Comparison of ENCODE assay signal across 8 cellular contexts in genomic region chr2:68251187-68251854, GRCh38. TPM values are rescaled to one million over a fixed set of nuclear protein-coding genes. Genes with fewer than 3 reads are reported as not detected.
DNase-seq lines count a peak whose midpoint lies in the region; ATAC-seq and TF ChIP-seq lines count a peak whose summit lies in the region.

No MANE protein-coding gene starts in this region.

- ATAC-seq in HG02610 (IDR thresholded peaks at IDR 0.05; ENCODE audit: unreplicated experiment) (peak; percentile 55), SK-N-SH treated with all-trans-retinoic acid at 6 μM for 48 hours (peak; percentile 75), Right ventricle myocardium inferior (peak; percentile 32)
- ATAC-seq in activated naive CD8-positive, alpha-beta T cell treated with anti-CD3 and anti-CD28 coated beads, Interleukin-2, amount 10 ng/mL, durations not matched to agents 7 days and 5 days (ENCODE audit: low read depth) = peak; percentile 47

- peaks cover 13% of the 10 kb centered on the region for H3K36me3 Mint-ChIP-seq in activated naive CD8-positive, alpha-beta T cell treated with anti-CD3 and anti-CD28 coated beads, Interleukin-2, amount 10 ng/mL, durations not matched to agents 7 days and 5 days
- H3K36me3 Mint-ChIP-seq in type B pancreatic cell = peaks cover 8% of the 10 kb centered on the region

- CTCF ChIA-PET in GM10248 (lab: Yijun Ruan, JAX) = interaction anchor here (1.0 to 2.8 kb wide), 7 partner anchors 15 to 190 kb away, joined by 3 to 12 read pairs (median 5); partner anchors contain the start of gene PNO1

- H3K4me3 Mint-ChIP-seq in activated naive CD8-positive, alpha-beta T cell treated with anti-CD3 and anti-CD28 coated beads, Interleukin-2, amount 10 ng/mL, durations not matched to agents 7 days and 5 days = peak overlapping the region; percentile 88
- H3K4me3 Mint-ChIP-seq in type B pancreatic cell = peak overlapping the region; percentile 94

- H3K9me3 Mint-ChIP-seq in activated naive CD8-positive, alpha-beta T cell treated with anti-CD3 and anti-CD28 coated beads, Interleukin-2, amount 10 ng/mL, durations not matched to agents 7 days and 5 days = no peaks in the 10 kb centered on the region
- H3K9me3 Mint-ChIP-seq in type B pancreatic cell = no peaks in the 10 kb centered on the region

- peak; percentile 72 for DNase-seq in GM10248 (ENCODE audit: extremely low spot score)
- peak; percentile 49 for DNase-seq in NCI-H1092 (lab: John Stamatoyannopoulos, UW)
- DNase-seq in activated naive CD8-positive, alpha-beta T cell treated with anti-CD3 and anti-CD28 coated beads, Interleukin-2, amount 10 ng/mL, durations not matched to agents 7 days and 5 days = peak; percentile 68
- DNase-seq in Right ventricle myocardium inferior (ENCODE audit: missing footprints) = peak; percentile 80
- peak; percentile 81 for DNase-seq in pons (ENCODE audit: low spot score)
- DNase-seq in type B pancreatic cell (ENCODE audit: extremely low spot score, unreplicated experiment) = peak; percentile 75

- peaks cover 23% of the 10 kb centered on the region for H3K4me1 Mint-ChIP-seq in activated naive CD8-positive, alpha-beta T cell treated with anti-CD3 and anti-CD28 coated beads, Interleukin-2, amount 10 ng/mL, durations not matched to agents 7 days and 5 days
- H3K4me1 Mint-ChIP-seq in type B pancreatic cell (ENCODE audit: unreplicated experiment) = peaks cover 13% of the 10 kb centered on the region

- peak overlapping the region; percentile 93 for H3K27ac Mint-ChIP-seq in activated naive CD8-positive, alpha-beta T cell treated with anti-CD3 and anti-CD28 coated beads, Interleukin-2, amount 10 ng/mL, durations not matched to agents 7 days and 5 days
- H3K27ac Mint-ChIP-seq in type B pancreatic cell = peak overlapping the region; percentile 98

- intact Hi-C loops in Right ventricle myocardium inferior (cut with DNase I) = loop anchor here (2.0 to 5.0 kb wide), 3 partner anchors 36 to 129 kb away; no protein-coding TSS in a partner anchor

- POLR2A ChIA-PET in GM10248 (lab: Yijun Ruan, JAX) = no interaction called here
- POLR2A ChIA-PET in activated naive CD8-positive, alpha-beta T cell treated with anti-CD3 and anti-CD28 coated beads, Interleukin-2, amount 10 ng/mL, durations not matched to agents 7 days and 5 days (lab: Charles Lee) = interaction anchor here (0.9 to 1.3 kb wide), 2 partner anchors 9 to 94 kb away, joined by 3 to 4 read pairs; no protein-coding TSS in a partner anchor

- TF ChIP-seq CTCF in GM10248 (IDR thresholded peaks at IDR 0.05; ENCODE audit: control extremely low read depth, extremely low read depth, low read depth, missing control alignments) (peak; percentile 73), type B pancreatic cell (conservative IDR thresholded peaks at IDR 0.05) (peak; percentile 81)

- H3K27me3 Mint-ChIP-seq in activated naive CD8-positive, alpha-beta T cell treated with anti-CD3 and anti-CD28 coated beads, Interleukin-2, amount 10 ng/mL, durations not matched to agents 7 days and 5 days = no peaks in the 10 kb centered on the region
- H3K27me3 Mint-ChIP-seq in type B pancreatic cell = peaks cover 4% of the 10 kb centered on the region

TF ChIP-seq in SK-N-SH treated with all-trans-retinoic acid at 6 μM for 48 hours, 23 proteins besides CTCF, POLR2A, EP300 and RAD21 (continues in another document):
- TF ChIP-seq ZNF8 (CRISPR knock-in tag; IDR thresholded peaks at IDR 0.05) (no peak), POU6F1 (CRISPR knock-in tag; IDR thresholded peaks at IDR 0.05; ENCODE audit: borderline replicate concordance, low read depth) (no peak), ISL1 (CRISPR knock-in tag; IDR thresholded peaks at IDR 0.05) (no peak), CSRNP3 (CRISPR knock-in tag; IDR thresholded peaks at IDR 0.05) (no peak), PATZ1 (CRISPR knock-in tag; IDR thresholded peaks at IDR 0.05; ENCODE audit: borderline replicate concordance) (no peak), ZC3H10 (CRISPR knock-in tag; IDR thresholded peaks at IDR 0.05) (no peak), OSR1 (CRISPR knock-in tag; IDR thresholded peaks at IDR 0.05) (no peak), BACH2 (CRISPR knock-in tag; IDR thresholded peaks at IDR 0.05; ENCODE audit: borderline replicate concordance) (no peak), TCF4 (CRISPR knock-in tag; IDR thresholded peaks at IDR 0.05; ENCODE audit: borderline replicate concordance) (no peak), RARB (CRISPR knock-in tag; IDR thresholded peaks at IDR 0.05) (no peak), TOX (CRISPR knock-in tag; IDR thresholded peaks at IDR 0.05; ENCODE audit: borderline replicate concordance) (no peak), GLIS3 (CRISPR knock-in tag; IDR thresholded peaks at IDR 0.05) (no peak), ESRRG (CRISPR knock-in tag; IDR thresholded peaks at IDR 0.05) (no peak), SNAI2 (CRISPR knock-in tag; IDR thresholded peaks at IDR 0.05) (no peak), ARNTL (CRISPR knock-in tag; IDR thresholded peaks at IDR 0.05; ENCODE audit: borderline replicate concordance, low read depth) (no peak), ZNF70 (CRISPR knock-in tag; IDR thresholded peaks at IDR 0.05) (no peak)
- TF ChIP-seq, protein P1, sequence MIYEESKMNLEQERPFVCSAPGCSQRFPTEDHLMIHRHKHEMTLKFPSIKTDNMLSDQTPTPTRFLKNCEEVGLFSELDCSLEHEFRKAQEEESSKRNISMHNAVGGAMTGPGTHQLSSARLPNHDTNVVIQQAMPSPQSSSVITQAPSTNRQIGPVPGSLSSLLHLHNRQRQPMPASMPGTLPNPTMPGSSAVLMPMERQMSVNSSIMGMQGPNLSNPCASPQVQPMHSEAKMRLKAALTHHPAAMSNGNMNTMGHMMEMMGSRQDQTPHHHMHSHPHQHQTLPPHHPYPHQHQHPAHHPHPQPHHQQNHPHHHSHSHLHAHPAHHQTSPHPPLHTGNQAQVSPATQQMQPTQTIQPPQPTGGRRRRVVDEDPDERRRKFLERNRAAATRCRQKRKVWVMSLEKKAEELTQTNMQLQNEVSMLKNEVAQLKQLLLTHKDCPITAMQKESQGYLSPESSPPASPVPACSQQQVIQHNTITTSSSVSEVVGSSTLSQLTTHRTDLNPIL (CRISPR knock-in tag; IDR thresholded peaks at IDR 0.05; ENCODE audit: low read depth) = no peak

RNA-seq across cellular contexts. Expression of gene PPP3R1, which starts 1.0 kb away (rescaled TPM):
- total RNA-seq in activated naive CD8-positive, alpha-beta T cell treated with anti-CD3 and anti-CD28 coated beads, Interleukin-2, amount 10 ng/mL, durations not matched to agents 7 days and 5 days = 10 to 100 TPM; 65.4 to 66.0 TPM
- total RNA-seq in Right ventricle myocardium inferior (41.6 TPM), type B pancreatic cell (ENCODE audit: low replicate concordance) (46.3 and 46.5 TPM in 2 replicates)

Comparison
In these comparisons a context has a peak if more than half of its experiments do, and no peak if none do; other contexts are left out.
1. Peak in every context shown above with its lines: DNase-seq and ATAC-seq.